In genomic region chr14:22337938-22338337, GRCh38 we compare ENCODE assay signal across 1 cellular context.
TF ChIP-seq lines count a peak whose summit lies in the region.

No MANE protein-coding gene starts in this region.

TF ChIP-seq in K562, 482 proteins besides CTCF, POLR2A, EP300 and RAD21 (continued from another document):
- TF ChIP-seq L3MBTL2 (IDR thresholded peaks at IDR 0.05) (peak; percentile 65), MYC (IDR thresholded peaks at IDR 0.05; ENCODE audit: low read depth, low read length) (peak; percentile 38; the same call in 1 of the 2 replicates), MYC (CRISPR knock-in tag; IDR thresholded peaks at IDR 0.05; ENCODE audit: borderline replicate concordance, low read depth) (no peak), NR2C1 (IDR thresholded peaks at IDR 0.05) (peak; percentile 92), NR2C1 (tag; IDR thresholded peaks at IDR 0.05) (peak; percentile 93), CREB3L1 (IDR thresholded peaks at IDR 0.05; ENCODE audit: borderline replicate concordance, low read depth) (peak; percentile 69; the same call in 1 of the 2 replicates), CBFA2T2 (conservative IDR thresholded peaks at IDR 0.05) (peak; percentile 80), PKNOX1 (IDR thresholded peaks at IDR 0.05) (peak; percentile 32; the same call in 1 of the 2 replicates), KDM1A (IDR thresholded peaks at IDR 0.05) (peak; percentile 41 to 46; a peak in 2 of 4 replicates), ZNF395 (CRISPR knock-in tag; IDR thresholded peaks at IDR 0.05) (0 out of 2 replicates have a peak, but pooled peaks have one; percentile 55)
TF ChIP-seq in K562: peak in this region for 32.
